Comparison of ENCODE assay signal across 8 cellular contexts in the genomic region with DNA sequence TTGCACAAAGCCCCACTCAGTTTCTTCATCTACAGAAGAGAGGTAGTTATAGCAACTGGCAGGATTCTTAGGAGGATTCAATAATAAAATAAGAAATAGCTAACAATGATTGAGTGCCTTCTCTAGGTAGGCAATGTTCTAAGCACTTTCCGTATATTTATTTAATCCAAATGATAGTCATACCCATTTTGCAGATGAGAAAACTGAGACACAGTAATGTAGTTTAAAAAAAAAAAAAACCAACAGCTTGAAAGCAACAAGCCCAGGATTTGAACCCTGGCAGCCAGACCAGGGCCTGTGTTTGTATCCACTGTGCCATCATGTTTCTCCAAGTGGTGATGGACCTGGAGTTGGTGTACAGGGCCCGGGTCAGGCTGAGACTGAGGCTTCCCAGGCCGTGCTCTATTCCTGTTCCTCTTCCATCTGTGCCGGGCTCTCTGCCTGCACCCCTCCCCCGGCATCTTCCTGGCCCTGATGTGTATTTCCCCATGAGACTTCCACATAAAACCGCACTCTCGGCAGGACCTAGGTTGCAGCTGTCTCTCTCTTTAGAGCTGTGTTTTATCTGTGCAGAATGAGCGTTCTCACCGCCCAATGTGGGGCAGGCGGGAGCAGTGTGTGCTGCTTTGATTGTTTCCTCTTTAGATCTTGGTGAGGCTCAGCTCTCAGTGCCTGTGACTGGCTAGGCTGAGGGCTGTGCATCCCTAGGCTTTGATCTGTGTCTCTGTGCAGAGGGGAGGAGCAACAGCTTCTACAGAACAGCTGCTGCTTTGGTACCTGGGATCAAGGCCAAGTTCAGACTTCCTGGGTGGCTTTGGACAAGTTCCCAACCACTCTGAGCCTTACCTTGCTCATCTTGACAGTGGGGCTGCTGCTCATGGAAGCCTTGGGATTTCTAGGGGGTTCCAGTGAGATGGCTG. TPM values are rescaled to one million over a fixed set of nuclear protein-coding genes. Genes with fewer than 3 reads are reported as not detected.
A peak's percentile ranks its signal among the peaks of the same experiment; 100 is the strongest.
DNase-seq lines count a peak whose midpoint lies in the region; ATAC-seq and TF ChIP-seq lines count a peak whose summit lies in the region.

No MANE protein-coding gene starts in this region.

- CTCF ChIA-PET in activated naive CD4-positive, alpha-beta T cell treated with anti-CD3 and anti-CD28 coated beads for 36 hours (lab: Charles Lee), result interaction anchor here (0.6 to 2.9 kb wide), 3 partner anchors 15 to 36 kb away, joined by 3 to 9 read pairs (median 4); no protein-coding TSS in a partner anchor

- no peak overlapping the region for H3K4me3 Mint-ChIP-seq in activated naive CD4-positive, alpha-beta T cell treated with anti-CD3 and anti-CD28 coated beads for 36 hours

- H2BK120ac ChIP-seq in mesenchymal stem cell (ENCODE audit: low read depth, low read length), result peak overlapping the region; percentile 43

- H3K27me3 ChIP-seq in mesenchymal stem cell (ENCODE audit: control insufficient read depth in 1 of 2, insufficient read depth in 1 of 2, low read length in 2 of 2), result peaks cover 0 to 36% of the 10 kb centered on the region in 2 experiments
- H3K27me3 ChIP-seq in WERI-Rb-1 (ENCODE audit: insufficient read depth, low read depth, severe bottlenecking), result peaks cover 87% of the 10 kb centered on the region

- H3K27ac ChIP-seq in mesenchymal stem cell (ENCODE audit: low read length, poor library complexity, severe bottlenecking) (no peak overlapping the region), WERI-Rb-1 (no peak overlapping the region)

- H3K79me1 ChIP-seq in mesenchymal stem cell (replicated peaks; ENCODE audit: low read length, poor library complexity, severe bottlenecking), result no peaks in the 10 kb centered on the region

- H2BK5ac ChIP-seq in mesenchymal stem cell (ENCODE audit: low read depth, low read length, poor library complexity, severe bottlenecking), result no peak overlapping the region

- H3K4me3 ChIP-seq in mesenchymal stem cell (ENCODE audit: insufficient read depth in 1 of 2, low read depth in 1 of 2, low read length in 2 of 2) (no peak overlapping the region), WERI-Rb-1 (ENCODE audit: low read depth, low read length) (no peak overlapping the region)

- H3K36me3 ChIP-seq in mesenchymal stem cell (ENCODE audit: control insufficient read depth in 1 of 2, insufficient read depth in 2 of 2, low read depth in 1 of 2, low read length in 2 of 2) (no peaks in the 10 kb centered on the region), WERI-Rb-1 (no peaks in the 10 kb centered on the region)

- H3K4me1 Mint-ChIP-seq in activated naive CD4-positive, alpha-beta T cell treated with anti-CD3 and anti-CD28 coated beads for 36 hours (ENCODE audit: low read depth), result peaks cover 35% of the 10 kb centered on the region

- peak overlapping the region; percentile 82 for H4K8ac ChIP-seq in mesenchymal stem cell (ENCODE audit: low read length)

- H2AFZ ChIP-seq in mesenchymal stem cell (ENCODE audit: low read depth, low read length), result no peak overlapping the region

- no peak for TF ChIP-seq CTCF in WERI-Rb-1 (IDR thresholded peaks at IDR 0.05; ENCODE audit: low read depth, low read length)

- H3K9me3 ChIP-seq in mesenchymal stem cell (ENCODE audit: control insufficient read depth, low read length) (no peaks in the 10 kb centered on the region), WERI-Rb-1 (ENCODE audit: severe bottlenecking) (no peaks in the 10 kb centered on the region)

- DNase-seq in NCI-H1417 (lab: John Stamatoyannopoulos, UW) (peak in 2 of 3 experiments; percentile 56 to 86), NCI-H1417 treated with DMSO at 0.1 percent for 48 hours (lab: John Stamatoyannopoulos, UW) (no peak), NCI-H1092 (lab: John Stamatoyannopoulos, UW) (peak; percentile 51), mesenchymal stem cell (peak; percentile 88), WERI-Rb-1 (no peak), EL (no peak)
- DNase-seq in activated naive CD4-positive, alpha-beta T cell treated with anti-CD3 and anti-CD28 coated beads for 36 hours, result peak; percentile 68

- intact Hi-C loops in activated naive CD4-positive, alpha-beta T cell treated with anti-CD3 and anti-CD28 coated beads for 36 hours (cut with micrococcal nuclease), result no loop called here

- H3K4me1 ChIP-seq in mesenchymal stem cell (ENCODE audit: control insufficient read depth, insufficient read depth, low read depth, low read length), result peaks cover 4% of the 10 kb centered on the region

- no peak for ATAC-seq in HG03342 (IDR thresholded peaks at IDR 0.05; ENCODE audit: unreplicated experiment)

- peak overlapping the region; percentile 20 for H3K27ac Mint-ChIP-seq in activated naive CD4-positive, alpha-beta T cell treated with anti-CD3 and anti-CD28 coated beads for 36 hours

- H3K4me2 ChIP-seq in mesenchymal stem cell (ENCODE audit: low read length, poor library complexity, severe bottlenecking), result no peak overlapping the region

- peak overlapping the region; percentile 61 to 87 for H3K18ac ChIP-seq in mesenchymal stem cell (ENCODE audit: low read depth in 1 of 2, low read length in 2 of 2)

- no peaks in the 10 kb centered on the region for H3K9me3 Mint-ChIP-seq in activated naive CD4-positive, alpha-beta T cell treated with anti-CD3 and anti-CD28 coated beads for 36 hours

- H3K9ac ChIP-seq in mesenchymal stem cell (ENCODE audit: low read length), result peak overlapping the region; percentile 33

- peaks cover 10% of the 10 kb centered on the region for H3K27me3 Mint-ChIP-seq in activated naive CD4-positive, alpha-beta T cell treated with anti-CD3 and anti-CD28 coated beads for 36 hours (ENCODE audit: low read depth)

- peak overlapping the region; percentile 64 to 80 for H2BK12ac ChIP-seq in mesenchymal stem cell (ENCODE audit: low read length in 2 of 2)

- peak overlapping the region; percentile 54 for H2BK15ac ChIP-seq in mesenchymal stem cell (ENCODE audit: low read depth, poor library complexity, severe bottlenecking)

- H2AK5ac ChIP-seq in mesenchymal stem cell (ENCODE audit: low read length, severe bottlenecking), result no peak overlapping the region

- WGBS in mesenchymal stem cell, result 27% methylated on average over 9 of the region's 10 CpGs

- no peaks in the 10 kb centered on the region for H3K36me3 Mint-ChIP-seq in activated naive CD4-positive, alpha-beta T cell treated with anti-CD3 and anti-CD28 coated beads for 36 hours (ENCODE audit: low read depth)

- H3K4ac ChIP-seq in mesenchymal stem cell (ENCODE audit: low read depth in 1 of 2, low read length in 2 of 2), result peak overlapping the region; percentile 27 to 57

- no peak overlapping the region for H3K14ac ChIP-seq in mesenchymal stem cell (ENCODE audit: low read length in 2 of 2)

- H4K91ac ChIP-seq in mesenchymal stem cell (ENCODE audit: low read length), result peak overlapping the region; percentile 67

- H3K23ac ChIP-seq in mesenchymal stem cell (ENCODE audit: low read length in 2 of 2), result no peak overlapping the region

RNA-seq across cellular contexts. Expression of gene TOX2, which starts 49.5 kb away (rescaled TPM):
- 1 to 10 TPM; 1.2 to 1.6 TPM for total RNA-seq in activated naive CD4-positive, alpha-beta T cell treated with anti-CD3 and anti-CD28 coated beads for 36 hours
- 170 TPM for polyA plus RNA-seq in mesenchymal stem cell (2013, experiment 1 of 2)
- 164 TPM for polyA plus RNA-seq in mesenchymal stem cell (2013, experiment 2 of 2)

Comparison
In these comparisons a context has a peak if more than half of its experiments do, and no peak if none do; other contexts are left out.
1. DNase-seq: peak in NCI-H1417 (2 of 3), NCI-H1092 (single experiment), activated naive CD4-positive, alpha-beta T cell treated with anti-CD3 and anti-CD28 coated beads for 36 hours (single experiment) and mesenchymal stem cell (single experiment); none in NCI-H1417 treated with DMSO at 0.1 percent for 48 hours (single experiment), WERI-Rb-1 (single experiment) and EL (single experiment).